Comparison of ENCODE assay signal across 2 cellular contexts in the genomic region with DNA sequence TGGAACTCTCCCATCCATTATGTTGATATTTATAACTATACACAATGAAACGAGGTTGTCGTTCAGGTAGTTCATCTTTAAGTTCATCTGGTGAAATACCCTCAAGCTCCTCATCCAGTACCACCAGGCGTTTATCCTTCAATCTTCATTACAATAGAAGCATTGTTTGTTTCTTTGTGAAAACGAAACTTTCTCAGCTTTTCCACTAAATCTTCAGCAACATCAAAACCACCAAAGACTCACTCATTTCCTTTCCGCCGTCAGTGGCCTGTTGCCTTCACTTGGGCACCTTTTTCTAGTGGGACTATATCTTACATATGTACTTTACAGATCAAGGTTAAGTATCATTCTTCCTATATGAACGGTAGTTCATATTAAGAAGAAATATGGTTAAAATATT.
TF ChIP-seq lines count a peak whose summit lies in the region.

No MANE protein-coding gene starts in this region.

TF ChIP-seq in GM12878, 131 proteins besides CTCF, POLR2A, EP300 and RAD21:
- TF ChIP-seq PML (IDR thresholded peaks at IDR 0.05; ENCODE audit: low read length): no peak
- peak; percentile 19 to 21; a peak in 2 of 4 replicates for TF ChIP-seq IKZF2 (IDR thresholded peaks at IDR 0.05)
- 0 out of 2 replicates have a peak, but pooled peaks have one; percentile 19 for TF ChIP-seq IKZF1 (conservative IDR thresholded peaks at IDR 0.05)

TF ChIP-seq in GM12891, 5 proteins besides CTCF, POLR2A, EP300 and RAD21:
- TF ChIP-seq POLR2AphosphoS5 (IDR thresholded peaks at IDR 0.05; ENCODE audit: low read depth, low read length): no peak
- TF ChIP-seq TAF1 (IDR thresholded peaks at IDR 0.05; ENCODE audit: low read depth, low read length): no peak
- TF ChIP-seq PAX5 (IDR thresholded peaks at IDR 0.05; ENCODE audit: insufficient read depth, low read length, severe bottlenecking): no peak
- TF ChIP-seq POU2F2 (IDR thresholded peaks at IDR 0.05; ENCODE audit: low read depth, low read length): no peak
- TF ChIP-seq SPI1 (IDR thresholded peaks at IDR 0.05; ENCODE audit: low read depth, low read length): no peak
